In genomic region chr5:80695666-80696065, GRCh38 we compare ENCODE assay signal across 31 cellular contexts.
"Had no signal": no experiment of that assay in that cellular context is flagged by ENCODE, and none has a peak within 500 bp of the region (broad histone marks: within the 10 kb centered on the region; RNA-seq: fewer than 3 reads in every experiment).

No MANE protein-coding gene starts in this region.

- H3K4me3 Mint-ChIP-seq: activated CD4-positive, alpha-beta T cell treated with anti-CD3 and anti-CD28 coated beads, Interleukin-2, amount 10 ng/mL, durations not matched to agents 7 days and 5 days; activated naive CD4-positive, alpha-beta T cell treated with anti-CD3 and anti-CD28 coated beads for 36 hours; activated T-cell treated with anti-CD3 and anti-CD28 coated beads, Interleukin-2, amount 50 U/mL, for 24 hours; activated T-helper 1 cell treated with anti-CD3 and anti-CD28 coated beads, Interleukin-12 subunit alpha, Interleukin-12 subunit beta, Interleukin-2, Interleukin-4 antibody, amounts not matched to agents 30 ng/mL and 10 ng/mL and 1 ng/mL, durations not matched to agents 14 hours and 24 hours and 36 hours; brain; T-cell had no signal

- H3K4me1 ChIP-seq: adrenal gland, Peyer's patch, SJSA1 had no signal

- ATAC-seq: activated naive CD4-positive, alpha-beta T cell treated with anti-CD3 and anti-CD28 coated beads, Interleukin-2, amount 50 U/mL, for 72 hours; PC-3; T-cell had no signal

- H3K27me3 Mint-ChIP-seq: activated CD4-positive, alpha-beta T cell treated with anti-CD3 and anti-CD28 coated beads, Interleukin-2, amount 10 ng/mL, durations not matched to agents 7 days and 5 days; activated T-cell treated with anti-CD3 and anti-CD28 coated beads, Interleukin-2, amount 50 U/mL, for 24 hours; brain; T-cell had no signal

- DNase-seq: activated CD4-positive, alpha-beta T cell treated with anti-CD3 and anti-CD28 coated beads, Interleukin-2, amount 10 ng/mL, durations not matched to agents 7 days and 5 days; activated CD4-positive, alpha-beta T cell treated with anti-CD3 and anti-CD28 coated beads, Interleukin-2, amount 50 U/mL, for 48 hours; activated CD4-positive, CD25-positive, alpha-beta regulatory T cell; activated gamma-delta T cell treated with Interleukin-2 at 50 U/mL for 16 hours; activated naive CD4-positive, alpha-beta T cell treated with anti-CD3 and anti-CD28 coated beads for 36 hours; activated T-cell treated with anti-CD3 and anti-CD28 coated beads, Interleukin-2, amount 50 U/mL, for 24 hours; adrenal gland; anterior cingulate cortex; caudate nucleus; Kasumi-1; KG1; MG63; NCI-H1048; NCI-H1105 treated with DMSO at 0.1 percent for 48 hours; NCI-H1436; NCI-H1694; NCI-H1930; NCI-H345; NCI-H524 treated with DMSO at 0.1 percent for 48 hours; PC-3; Peyer's patch; RPMI8226; SHP77 treated with DMSO at 0.1 percent for 48 hours; SK-N-SH; T-cell; T1000; WERI-Rb-1 had no signal

- H3K4me1 Mint-ChIP-seq: brain had no signal

- H3K4me2 ChIP-seq: SK-N-SH had no signal

- H3K27ac Mint-ChIP-seq: activated CD4-positive, alpha-beta T cell treated with anti-CD3 and anti-CD28 coated beads, Interleukin-2, amount 10 ng/mL, durations not matched to agents 7 days and 5 days; activated naive CD4-positive, alpha-beta T cell treated with anti-CD3 and anti-CD28 coated beads for 36 hours; activated naive CD4-positive, alpha-beta T cell treated with anti-CD3 and anti-CD28 coated beads, Interleukin-2, amount 50 U/mL, for 72 hours; activated T-cell treated with anti-CD3 and anti-CD28 coated beads, Interleukin-2, amount 50 U/mL, for 24 hours; activated T-helper 1 cell treated with anti-CD3 and anti-CD28 coated beads, Interleukin-12 subunit alpha, Interleukin-12 subunit beta, Interleukin-2, Interleukin-4 antibody, amounts not matched to agents 30 ng/mL and 10 ng/mL and 1 ng/mL, durations not matched to agents 14 hours and 24 hours and 36 hours; T-cell had no signal

- H3K27ac ChIP-seq: adrenal gland, Peyer's patch, SJSA1, WERI-Rb-1 had no signal

- H3K9me3 ChIP-seq: adrenal gland, MG63, Peyer's patch, SJSA1, SK-N-SH had no signal

- H3K36me3 ChIP-seq: adrenal gland, MG63, Peyer's patch, WERI-Rb-1 had no signal

- H3K9ac ChIP-seq: SK-N-SH had no signal

- H3K9me3 Mint-ChIP-seq: activated CD4-positive, alpha-beta T cell treated with anti-CD3 and anti-CD28 coated beads, Interleukin-2, amount 10 ng/mL, durations not matched to agents 7 days and 5 days; activated naive CD4-positive, alpha-beta T cell treated with anti-CD3 and anti-CD28 coated beads for 36 hours; activated naive CD4-positive, alpha-beta T cell treated with anti-CD3 and anti-CD28 coated beads, Interleukin-2, amount 50 U/mL, for 72 hours; activated T-cell treated with anti-CD3 and anti-CD28 coated beads, Interleukin-2, amount 50 U/mL, for 24 hours; activated T-helper 1 cell treated with anti-CD3 and anti-CD28 coated beads, Interleukin-12 subunit alpha, Interleukin-12 subunit beta, Interleukin-2, Interleukin-4 antibody, amounts not matched to agents 30 ng/mL and 10 ng/mL and 1 ng/mL, durations not matched to agents 14 hours and 24 hours and 36 hours; brain; T-cell had no signal

- H3K27me3 ChIP-seq: adrenal gland, MG63, Peyer's patch, SJSA1 had no signal

- H3K4me3 ChIP-seq: adrenal gland, MG63, Peyer's patch, SJSA1 had no signal
